Comparison of ENCODE assay signal across 1 cellular context in the genomic region with DNA sequence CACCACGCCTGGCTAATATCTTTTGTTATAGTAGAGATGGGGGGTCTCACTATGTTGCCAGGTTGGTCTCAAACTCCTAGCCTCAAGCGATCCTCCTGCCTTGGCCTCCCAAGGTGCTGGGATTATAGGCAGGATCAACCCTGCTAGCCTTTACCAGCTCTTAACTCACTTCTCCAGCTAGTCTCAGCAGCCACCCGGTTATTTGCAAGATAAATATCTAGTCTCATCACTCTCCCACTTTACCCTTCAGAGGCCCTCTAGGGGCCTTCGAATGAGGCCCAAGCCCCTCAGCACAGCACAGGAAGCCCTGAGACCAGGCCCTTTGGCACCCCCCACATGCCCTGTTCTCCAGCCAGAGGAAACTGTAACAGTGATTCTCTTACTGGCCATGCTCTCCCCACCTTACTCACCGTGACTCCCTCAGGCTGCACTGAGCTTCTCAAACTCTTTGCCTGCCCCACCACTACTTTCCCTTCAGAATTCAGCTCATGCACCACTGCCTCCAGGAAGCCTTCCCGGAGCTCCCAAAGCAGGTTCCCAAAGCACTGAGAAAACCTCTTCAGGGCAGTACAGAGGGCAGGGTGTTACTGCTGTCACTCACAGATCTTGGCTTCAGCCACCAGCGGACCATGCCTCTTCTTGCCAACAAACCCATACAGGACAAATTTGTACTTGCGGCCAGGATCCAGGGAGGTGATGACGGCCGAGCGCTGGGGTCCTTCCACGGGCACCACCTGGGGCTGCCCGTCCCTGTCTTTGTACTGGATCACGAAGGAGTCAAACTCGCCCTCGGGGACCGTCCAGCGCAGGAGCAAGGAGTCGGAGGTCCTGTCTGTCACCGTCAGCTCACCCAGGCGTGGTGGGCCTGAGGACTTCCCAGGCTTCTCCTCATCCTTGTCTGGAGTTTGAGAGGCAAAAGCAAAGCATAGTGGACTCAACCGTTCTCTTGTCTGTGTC.
A peak's percentile ranks its signal among the peaks of the same experiment; 100 is the strongest.
TF ChIP-seq lines count a peak whose summit lies in the region.

No MANE protein-coding gene starts in this region.

TF ChIP-seq in K562, 482 proteins besides CTCF, POLR2A, EP300 and RAD21:
- TF ChIP-seq ZFP36 (IDR thresholded peaks at IDR 0.05; ENCODE audit: low read depth, low read length, partially characterized antibody) = peak; percentile 92
- peak; percentile 20; the same call in 1 of the 2 replicates for TF ChIP-seq BCOR (IDR thresholded peaks at IDR 0.05)
- TF ChIP-seq, protein P1, sequence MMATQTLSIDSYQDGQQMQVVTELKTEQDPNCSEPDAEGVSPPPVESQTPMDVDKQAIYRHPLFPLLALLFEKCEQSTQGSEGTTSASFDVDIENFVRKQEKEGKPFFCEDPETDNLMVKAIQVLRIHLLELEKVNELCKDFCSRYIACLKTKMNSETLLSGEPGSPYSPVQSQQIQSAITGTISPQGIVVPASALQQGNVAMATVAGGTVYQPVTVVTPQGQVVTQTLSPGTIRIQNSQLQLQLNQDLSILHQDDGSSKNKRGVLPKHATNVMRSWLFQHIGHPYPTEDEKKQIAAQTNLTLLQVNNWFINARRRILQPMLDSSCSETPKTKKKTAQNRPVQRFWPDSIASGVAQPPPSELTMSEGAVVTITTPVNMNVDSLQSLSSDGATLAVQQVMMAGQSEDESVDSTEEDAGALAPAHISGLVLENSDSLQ (IDR thresholded peaks at IDR 0.05) = peak; percentile 74
- TF ChIP-seq HCFC1 (IDR thresholded peaks at IDR 0.05; ENCODE audit: low read depth, low read length) = no peak
- TF ChIP-seq, protein P2, sequence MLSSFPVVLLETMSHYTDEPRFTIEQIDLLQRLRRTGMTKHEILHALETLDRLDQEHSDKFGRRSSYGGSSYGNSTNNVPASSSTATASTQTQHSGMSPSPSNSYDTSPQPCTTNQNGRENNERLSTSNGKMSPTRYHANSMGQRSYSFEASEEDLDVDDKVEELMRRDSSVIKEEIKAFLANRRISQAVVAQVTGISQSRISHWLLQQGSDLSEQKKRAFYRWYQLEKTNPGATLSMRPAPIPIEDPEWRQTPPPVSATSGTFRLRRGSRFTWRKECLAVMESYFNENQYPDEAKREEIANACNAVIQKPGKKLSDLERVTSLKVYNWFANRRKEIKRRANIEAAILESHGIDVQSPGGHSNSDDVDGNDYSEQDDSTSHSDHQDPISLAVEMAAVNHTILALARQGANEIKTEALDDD (IDR thresholded peaks at IDR 0.05) = peak; percentile 71
- peak; percentile 29; the same call in 1 of the 2 replicates for TF ChIP-seq SMARCA5 (IDR thresholded peaks at IDR 0.05)
- no peak for TF ChIP-seq ZNF830 (CRISPR knock-in tag; IDR thresholded peaks at IDR 0.05)
- no peak for TF ChIP-seq ZNF347 (CRISPR knock-in tag; IDR thresholded peaks at IDR 0.05; ENCODE audit: low read depth)
TF ChIP-seq in K562: peak in this region for 5.
